12 cellular contexts compared by ENCODE assay signal in genomic region chr1:79711001-79711431, GRCh38.
A peak's percentile ranks its signal among the peaks of the same experiment; 100 is the strongest.
DNase-seq lines count a peak whose midpoint lies in the region; ATAC-seq and TF ChIP-seq lines count a peak whose summit lies in the region.
"Had no signal": no experiment of that assay in that cellular context is flagged by ENCODE, and none has a peak within 500 bp of the region (broad histone marks: within the 10 kb centered on the region; RNA-seq: fewer than 3 reads in every experiment).

No MANE protein-coding gene starts in this region.

- DNase-seq in GM10266 (ENCODE audit: extremely low spot score) (peak; percentile 9), dermis blood vessel endothelial cell (peak; percentile 5), substantia nigra (lab: John Stamatoyannopoulos, UW) (no peak), NCI-H2081 treated with DMSO at 0.1 percent for 48 hours (lab: John Stamatoyannopoulos, UW) (no peak), DMS53 treated with DMSO at 0.1 percent for 48 hours (lab: John Stamatoyannopoulos, UW; ENCODE audit: unreplicated experiment) (no peak), SKM-1 (lab: John Stamatoyannopoulos, UW; ENCODE audit: unreplicated experiment) (no peak)

- TF ChIP-seq CTCF in GM10266 (IDR thresholded peaks at IDR 0.05; ENCODE audit: control insufficient read depth, insufficient read depth, low read depth, missing control alignments): no peak

- peak; percentile 86 for ATAC-seq in GM21390 (IDR thresholded peaks at IDR 0.05; ENCODE audit: unreplicated experiment)
- ATAC-seq in HG03159 (IDR thresholded peaks at IDR 0.05; ENCODE audit: unreplicated experiment): peak; percentile 89
- ATAC-seq: Panc1 had no signal

- H3K27ac ChIP-seq in substantia nigra (ENCODE audit: low read depth, low read length, poor library complexity, severe bottlenecking): no peak overlapping the region
- H3K27ac ChIP-seq: C4-2B, epithelial cell of prostate, neutrophil had no signal

Comparison
In these comparisons a context has a peak if more than half of its experiments do, and no peak if none do; other contexts are left out.
1. DNase-seq: peak in GM10266 (single experiment) and dermis blood vessel endothelial cell (single experiment); none in substantia nigra (0 of 49), NCI-H2081 treated with DMSO at 0.1 percent for 48 hours (single experiment), DMS53 treated with DMSO at 0.1 percent for 48 hours (single experiment) and SKM-1 (single experiment).